Comparison of ENCODE assay signal across 1 cellular context in the genomic region with DNA sequence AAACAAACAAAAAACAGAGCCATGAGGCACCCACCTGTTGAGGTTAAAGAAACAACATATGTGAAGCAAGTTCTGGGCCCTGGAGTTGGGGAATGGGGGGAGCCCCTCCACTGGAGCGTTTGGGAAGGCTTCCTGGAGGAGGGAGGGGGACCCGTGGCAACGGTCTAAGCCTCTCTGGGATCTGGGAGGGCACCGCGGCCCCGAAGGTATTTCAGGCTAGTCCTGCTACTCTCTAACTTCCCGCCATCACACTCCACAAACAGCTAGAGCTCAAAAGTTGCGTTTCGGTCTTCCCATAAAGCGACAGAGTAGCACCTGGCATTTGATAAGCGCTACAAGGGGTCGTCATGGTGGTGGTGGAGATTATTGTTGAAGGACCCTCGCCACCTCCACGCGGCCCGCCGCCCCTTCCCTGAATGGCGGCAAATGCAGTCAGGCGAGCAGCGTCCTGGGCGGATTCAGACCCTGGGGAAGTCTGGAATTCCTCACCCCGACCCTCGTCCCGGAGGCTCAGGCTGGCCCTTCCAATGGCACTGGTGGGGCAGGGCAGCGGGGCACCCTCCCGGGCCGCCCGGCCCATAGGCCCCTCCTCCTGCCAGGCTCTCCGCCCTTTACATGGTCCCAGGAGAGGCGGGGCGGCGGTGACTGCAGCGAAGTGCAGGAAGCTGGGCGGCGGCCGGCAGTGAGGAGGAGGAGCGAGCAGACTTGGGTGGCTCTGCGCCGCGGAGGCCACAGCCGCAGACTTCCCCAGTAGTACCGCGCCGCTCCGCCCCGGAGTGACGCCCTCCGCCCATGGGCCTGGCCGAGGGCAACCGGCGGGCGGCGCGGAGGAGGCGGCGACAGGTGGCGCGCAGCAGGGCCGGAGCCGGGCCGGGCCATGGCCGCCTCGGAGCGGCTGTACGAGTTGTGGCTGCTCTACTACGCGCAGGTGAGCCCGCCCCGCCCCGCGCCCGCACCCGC.
A peak's percentile ranks its signal among the peaks of the same experiment; 100 is the strongest.
TF ChIP-seq lines count a peak whose summit lies in the region.

A gene with protein sequence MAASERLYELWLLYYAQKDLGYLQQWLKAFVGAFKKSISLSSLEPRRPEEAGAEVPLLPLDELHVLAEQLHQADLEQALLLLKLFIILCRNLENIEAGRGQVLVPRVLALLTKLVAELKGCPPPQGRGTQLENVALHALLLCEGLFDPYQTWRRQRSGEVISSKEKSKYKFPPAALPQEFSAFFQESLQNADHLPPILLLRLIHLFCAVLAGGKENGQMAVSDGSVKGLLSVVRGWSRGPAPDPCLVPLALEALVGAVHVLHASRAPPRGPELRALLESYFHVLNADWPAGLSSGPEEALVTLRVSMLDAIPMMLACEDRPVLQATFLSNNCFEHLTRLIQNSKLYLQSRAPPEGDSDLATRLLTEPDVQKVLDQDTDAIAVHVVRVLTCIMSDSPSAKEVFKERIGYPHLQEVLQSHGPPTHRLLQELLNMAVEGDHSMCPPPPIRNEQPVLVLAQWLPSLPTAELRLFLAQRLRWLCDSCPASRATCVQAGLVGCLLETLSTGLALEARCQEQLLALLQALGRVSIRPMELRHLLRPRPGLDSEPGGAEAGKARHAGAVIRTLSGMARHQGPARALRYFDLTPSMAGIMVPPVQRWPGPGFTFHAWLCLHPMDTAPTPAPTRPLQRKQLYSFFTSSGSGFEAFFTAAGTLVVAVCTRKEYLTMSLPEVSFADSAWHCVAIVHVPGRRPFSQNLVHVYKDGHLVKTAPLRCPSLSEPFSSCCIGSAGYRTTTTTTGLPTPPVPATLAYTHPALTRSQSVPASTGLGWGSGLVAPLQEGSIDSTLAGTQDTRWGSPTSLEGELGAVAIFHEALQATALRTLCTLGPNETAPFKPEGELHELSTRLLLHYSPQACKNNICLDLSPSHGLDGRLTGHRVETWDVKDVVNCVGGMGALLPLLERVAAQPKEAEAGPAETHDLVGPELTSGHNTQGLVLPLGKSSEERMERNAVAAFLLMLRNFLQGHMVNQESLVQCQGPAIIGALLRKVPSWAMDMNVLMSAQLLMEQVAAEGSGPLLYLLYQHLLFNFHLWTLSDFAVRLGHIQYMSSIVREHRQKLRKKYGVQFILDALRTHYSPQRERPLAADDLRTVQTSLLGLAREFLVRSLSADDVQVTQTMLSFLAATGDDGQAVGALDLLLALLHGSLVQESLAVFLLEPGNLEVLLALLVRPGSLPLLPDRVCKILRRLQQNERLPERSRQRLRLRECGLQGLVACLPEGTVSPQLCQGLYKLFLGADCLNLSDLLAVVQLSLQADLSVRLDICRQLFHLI (N-terminal part only) (plus strand): TSS at position 682 of the 960 bp plus-strand sequence. CDS start 196 bp downstream, at position 878.

TF ChIP-seq in H1, 55 proteins besides CTCF, POLR2A, EP300 and RAD21:
- TF ChIP-seq CBX5 (IDR thresholded peaks at IDR 0.05; ENCODE audit: low read depth, low read length) (no peak), CBX8 (IDR thresholded peaks at IDR 0.05; ENCODE audit: borderline replicate concordance, low read depth, low read length) (no peak), BACH1 (IDR thresholded peaks at IDR 0.05; ENCODE audit: low read length) (no peak), KDM4A (IDR thresholded peaks at IDR 0.05; ENCODE audit: low read depth, low read length, severe bottlenecking) (peak; percentile 87), JUND (IDR thresholded peaks at IDR 0.05; ENCODE audit: low read length) (no peak), ATF2 (IDR thresholded peaks at IDR 0.05; ENCODE audit: low read length) (no peak), SIX5 (IDR thresholded peaks at IDR 0.05; ENCODE audit: low read depth, low read length) (no peak), HDAC2 (IDR thresholded peaks at IDR 0.05; ENCODE audit: borderline replicate concordance in 1 of 2, low read depth in 2 of 2, low read length in 2 of 2) (0 out of 4 replicates have a peak, but pooled peaks of 1 of the 2 experiments have one; percentile 37), NANOG (IDR thresholded peaks at IDR 0.05; ENCODE audit: insufficient read depth, low read depth, low read length, poor library complexity, severe bottlenecking) (no peak), SP4 (IDR thresholded peaks at IDR 0.05; ENCODE audit: low read length) (no peak), POLR2AphosphoS5 (IDR thresholded peaks at IDR 0.05; ENCODE audit: low read depth, low read length) (peak; percentile 70; the same call in 1 of the 2 replicates), BCL11A (IDR thresholded peaks at IDR 0.05; ENCODE audit: low read depth in 2 of 2, low read length in 2 of 2) (no peak), TBP (IDR thresholded peaks at IDR 0.05; ENCODE audit: low read depth, low read length) (peak; percentile 55; the same call in 1 of the 2 replicates), RFX5 (IDR thresholded peaks at IDR 0.05; ENCODE audit: borderline replicate concordance, low read depth, low read length) (no peak), MAFK (IDR thresholded peaks at IDR 0.05; ENCODE audit: low read depth, low read length) (no peak), PHF8 (conservative IDR thresholded peaks at IDR 0.05; ENCODE audit: low read depth, low read length) (0 out of 2 replicates have a peak, but pooled peaks have one; percentile 41), CEBPB (IDR thresholded peaks at IDR 0.05; ENCODE audit: low read depth, low read length) (no peak), GABPA (IDR thresholded peaks at IDR 0.05; ENCODE audit: borderline replicate concordance, insufficient read depth, low read length) (peak; percentile 33; the same call in 1 of the 2 replicates), GTF2F1 (IDR thresholded peaks at IDR 0.05; ENCODE audit: borderline replicate concordance, low read depth, low read length) (peak; percentile 42; the same call in 1 of the 2 replicates), TAF1 (IDR thresholded peaks at IDR 0.05; ENCODE audit: low read depth, low read length) (peak; percentile 53; the same call in 1 of the 2 replicates), SAP30 (IDR thresholded peaks at IDR 0.05; ENCODE audit: insufficient read depth, insufficient replicate concordance, low read length) (peak; percentile 44), RBBP5 (IDR thresholded peaks at IDR 0.05; ENCODE audit: borderline replicate concordance, low read depth, low read length) (no peak), ZNF274 (IDR thresholded peaks at IDR 0.05; ENCODE audit: borderline replicate concordance, extremely low read depth, low read length) (no peak), EZH2 (IDR thresholded peaks at IDR 0.05; ENCODE audit: low read depth, low read length, severe bottlenecking) (no peak), ASH2L (IDR thresholded peaks at IDR 0.05; ENCODE audit: low read length) (peak; percentile 70), FOSL1 (IDR thresholded peaks at IDR 0.05; ENCODE audit: insufficient read depth, low read depth, low read length) (no peak), YY1 (IDR thresholded peaks at IDR 0.05; ENCODE audit: low read depth, low read length) (peak; percentile 70), SIN3A (conservative IDR thresholded peaks at IDR 0.05 in 1 of 2, IDR thresholded peaks at IDR 0.05 in 1 of 2; ENCODE audit: low read depth in 1 of 2, low read length in 2 of 2) (peak in 1 of 2 experiments; percentile 68; a peak in 1 of 4 replicates)
- TF ChIP-seq, protein P1, sequence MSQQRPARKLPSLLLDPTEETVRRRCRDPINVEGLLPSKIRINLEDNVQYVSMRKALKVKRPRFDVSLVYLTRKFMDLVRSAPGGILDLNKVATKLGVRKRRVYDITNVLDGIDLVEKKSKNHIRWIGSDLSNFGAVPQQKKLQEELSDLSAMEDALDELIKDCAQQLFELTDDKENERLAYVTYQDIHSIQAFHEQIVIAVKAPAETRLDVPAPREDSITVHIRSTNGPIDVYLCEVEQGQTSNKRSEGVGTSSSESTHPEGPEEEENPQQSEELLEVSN (IDR thresholded peaks at IDR 0.05): peak; percentile 95
- TF ChIP-seq, protein P2, sequence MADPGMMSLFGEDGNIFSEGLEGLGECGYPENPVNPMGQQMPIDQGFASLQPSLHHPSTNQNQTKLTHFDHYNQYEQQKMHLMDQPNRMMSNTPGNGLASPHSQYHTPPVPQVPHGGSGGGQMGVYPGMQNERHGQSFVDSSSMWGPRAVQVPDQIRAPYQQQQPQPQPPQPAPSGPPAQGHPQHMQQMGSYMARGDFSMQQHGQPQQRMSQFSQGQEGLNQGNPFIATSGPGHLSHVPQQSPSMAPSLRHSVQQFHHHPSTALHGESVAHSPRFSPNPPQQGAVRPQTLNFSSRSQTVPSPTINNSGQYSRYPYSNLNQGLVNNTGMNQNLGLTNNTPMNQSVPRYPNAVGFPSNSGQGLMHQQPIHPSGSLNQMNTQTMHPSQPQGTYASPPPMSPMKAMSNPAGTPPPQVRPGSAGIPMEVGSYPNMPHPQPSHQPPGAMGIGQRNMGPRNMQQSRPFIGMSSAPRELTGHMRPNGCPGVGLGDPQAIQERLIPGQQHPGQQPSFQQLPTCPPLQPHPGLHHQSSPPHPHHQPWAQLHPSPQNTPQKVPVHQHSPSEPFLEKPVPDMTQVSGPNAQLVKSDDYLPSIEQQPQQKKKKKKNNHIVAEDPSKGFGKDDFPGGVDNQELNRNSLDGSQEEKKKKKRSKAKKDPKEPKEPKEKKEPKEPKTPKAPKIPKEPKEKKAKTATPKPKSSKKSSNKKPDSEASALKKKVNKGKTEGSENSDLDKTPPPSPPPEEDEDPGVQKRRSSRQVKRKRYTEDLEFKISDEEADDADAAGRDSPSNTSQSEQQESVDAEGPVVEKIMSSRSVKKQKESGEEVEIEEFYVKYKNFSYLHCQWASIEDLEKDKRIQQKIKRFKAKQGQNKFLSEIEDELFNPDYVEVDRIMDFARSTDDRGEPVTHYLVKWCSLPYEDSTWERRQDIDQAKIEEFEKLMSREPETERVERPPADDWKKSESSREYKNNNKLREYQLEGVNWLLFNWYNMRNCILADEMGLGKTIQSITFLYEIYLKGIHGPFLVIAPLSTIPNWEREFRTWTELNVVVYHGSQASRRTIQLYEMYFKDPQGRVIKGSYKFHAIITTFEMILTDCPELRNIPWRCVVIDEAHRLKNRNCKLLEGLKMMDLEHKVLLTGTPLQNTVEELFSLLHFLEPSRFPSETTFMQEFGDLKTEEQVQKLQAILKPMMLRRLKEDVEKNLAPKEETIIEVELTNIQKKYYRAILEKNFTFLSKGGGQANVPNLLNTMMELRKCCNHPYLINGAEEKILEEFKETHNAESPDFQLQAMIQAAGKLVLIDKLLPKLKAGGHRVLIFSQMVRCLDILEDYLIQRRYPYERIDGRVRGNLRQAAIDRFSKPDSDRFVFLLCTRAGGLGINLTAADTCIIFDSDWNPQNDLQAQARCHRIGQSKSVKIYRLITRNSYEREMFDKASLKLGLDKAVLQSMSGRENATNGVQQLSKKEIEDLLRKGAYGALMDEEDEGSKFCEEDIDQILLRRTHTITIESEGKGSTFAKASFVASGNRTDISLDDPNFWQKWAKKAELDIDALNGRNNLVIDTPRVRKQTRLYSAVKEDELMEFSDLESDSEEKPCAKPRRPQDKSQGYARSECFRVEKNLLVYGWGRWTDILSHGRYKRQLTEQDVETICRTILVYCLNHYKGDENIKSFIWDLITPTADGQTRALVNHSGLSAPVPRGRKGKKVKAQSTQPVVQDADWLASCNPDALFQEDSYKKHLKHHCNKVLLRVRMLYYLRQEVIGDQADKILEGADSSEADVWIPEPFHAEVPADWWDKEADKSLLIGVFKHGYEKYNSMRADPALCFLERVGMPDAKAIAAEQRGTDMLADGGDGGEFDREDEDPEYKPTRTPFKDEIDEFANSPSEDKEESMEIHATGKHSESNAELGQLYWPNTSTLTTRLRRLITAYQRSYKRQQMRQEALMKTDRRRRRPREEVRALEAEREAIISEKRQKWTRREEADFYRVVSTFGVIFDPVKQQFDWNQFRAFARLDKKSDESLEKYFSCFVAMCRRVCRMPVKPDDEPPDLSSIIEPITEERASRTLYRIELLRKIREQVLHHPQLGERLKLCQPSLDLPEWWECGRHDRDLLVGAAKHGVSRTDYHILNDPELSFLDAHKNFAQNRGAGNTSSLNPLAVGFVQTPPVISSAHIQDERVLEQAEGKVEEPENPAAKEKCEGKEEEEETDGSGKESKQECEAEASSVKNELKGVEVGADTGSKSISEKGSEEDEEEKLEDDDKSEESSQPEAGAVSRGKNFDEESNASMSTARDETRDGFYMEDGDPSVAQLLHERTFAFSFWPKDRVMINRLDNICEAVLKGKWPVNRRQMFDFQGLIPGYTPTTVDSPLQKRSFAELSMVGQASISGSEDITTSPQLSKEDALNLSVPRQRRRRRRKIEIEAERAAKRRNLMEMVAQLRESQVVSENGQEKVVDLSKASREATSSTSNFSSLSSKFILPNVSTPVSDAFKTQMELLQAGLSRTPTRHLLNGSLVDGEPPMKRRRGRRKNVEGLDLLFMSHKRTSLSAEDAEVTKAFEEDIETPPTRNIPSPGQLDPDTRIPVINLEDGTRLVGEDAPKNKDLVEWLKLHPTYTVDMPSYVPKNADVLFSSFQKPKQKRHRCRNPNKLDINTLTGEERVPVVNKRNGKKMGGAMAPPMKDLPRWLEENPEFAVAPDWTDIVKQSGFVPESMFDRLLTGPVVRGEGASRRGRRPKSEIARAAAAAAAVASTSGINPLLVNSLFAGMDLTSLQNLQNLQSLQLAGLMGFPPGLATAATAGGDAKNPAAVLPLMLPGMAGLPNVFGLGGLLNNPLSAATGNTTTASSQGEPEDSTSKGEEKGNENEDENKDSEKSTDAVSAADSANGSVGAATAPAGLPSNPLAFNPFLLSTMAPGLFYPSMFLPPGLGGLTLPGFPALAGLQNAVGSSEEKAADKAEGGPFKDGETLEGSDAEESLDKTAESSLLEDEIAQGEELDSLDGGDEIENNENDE (IDR thresholded peaks at IDR 0.05; ENCODE audit: insufficient replicate concordance, low read length): no peak
- TF ChIP-seq, protein P3, sequence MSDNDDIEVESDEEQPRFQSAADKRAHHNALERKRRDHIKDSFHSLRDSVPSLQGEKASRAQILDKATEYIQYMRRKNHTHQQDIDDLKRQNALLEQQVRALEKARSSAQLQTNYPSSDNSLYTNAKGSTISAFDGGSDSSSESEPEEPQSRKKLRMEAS (IDR thresholded peaks at IDR 0.05): peak; percentile 90
